17 cellular contexts compared by ENCODE assay signal in the genomic region with DNA sequence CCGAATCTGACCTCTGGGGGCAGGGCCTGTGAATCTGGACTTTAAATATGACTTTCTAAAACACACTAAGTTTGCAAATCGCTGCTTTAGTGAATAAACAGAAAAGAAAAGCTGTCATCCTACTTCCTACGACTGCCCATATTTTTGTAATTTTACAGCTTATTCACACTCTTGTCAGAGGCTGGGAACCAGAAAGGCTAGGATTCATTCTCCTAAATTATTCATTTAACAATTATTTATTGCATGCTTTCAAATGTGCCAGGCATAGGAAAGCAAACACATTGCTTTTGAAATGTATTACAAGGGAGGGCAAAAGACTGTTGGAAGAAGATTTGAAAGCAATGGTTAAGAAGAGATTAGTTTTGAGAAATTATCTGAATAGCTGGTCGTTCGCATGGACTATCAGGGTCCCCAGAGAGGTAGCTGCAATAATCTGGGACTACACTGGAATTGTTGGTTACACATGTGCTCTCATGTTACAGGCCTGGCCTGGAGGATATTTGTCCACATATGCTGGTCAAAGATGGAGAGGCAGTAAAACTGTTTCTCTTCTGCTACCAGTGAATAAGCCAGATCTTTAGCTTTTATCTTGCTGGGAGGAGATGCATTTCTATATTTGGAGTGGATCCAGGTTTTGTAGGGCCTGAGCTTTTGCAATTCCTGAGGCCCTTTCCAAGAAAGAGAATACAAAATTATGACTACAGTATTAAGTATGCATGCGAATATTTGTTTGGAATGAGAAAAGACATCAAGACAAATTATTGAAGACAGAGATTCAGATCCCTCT. TPM values are rescaled to one million over a fixed set of nuclear protein-coding genes. Genes with fewer than 3 reads are reported as not detected.
DNase-seq lines count a peak whose midpoint lies in the region; ATAC-seq and TF ChIP-seq lines count a peak whose summit lies in the region.
"Had no signal": no experiment of that assay in that cellular context is flagged by ENCODE, and none has a peak within 500 bp of the region (broad histone marks: within the 10 kb centered on the region; RNA-seq: fewer than 3 reads in every experiment).

No MANE protein-coding gene starts in this region.

- H3K4me1 ChIP-seq in A673 (ENCODE audit: insufficient read depth, low read length, poor library complexity, severe bottlenecking), result peaks cover 4% of the 10 kb centered on the region
- no peaks in the 10 kb centered on the region for H3K4me1 ChIP-seq in left lung

- POLR2A ChIA-PET in A673 (lab: Charles Lee; ENCODE audit: low non-redundant PET), result interaction anchor here (0.5 kb wide), 1 partner anchor 21 kb away, joined by 3 read pairs; no protein-coding TSS in a partner anchor

- peak; percentile 41 for ATAC-seq in left lung
- ATAC-seq in HG03135 (IDR thresholded peaks at IDR 0.05; ENCODE audit: unreplicated experiment), result no peak
- ATAC-seq: activated T-cell treated with anti-CD3 and anti-CD28 coated beads, Interleukin-2, amount 50 U/mL, for 4 hours; naive thymus-derived CD8-positive, alpha-beta T cell had no signal

- no TSS peak for BruUV-seq in A673 (replicated peaks; lab: Mats Ljungman, UMichigan)

- TF ChIP-seq CTCF in A673 (conservative IDR thresholded peaks at IDR 0.05; ENCODE audit: low read depth, low read length) (no peak), cardiac fibroblast (IDR thresholded peaks at IDR 0.05; ENCODE audit: low read depth, low read length) (no peak), left lung (IDR thresholded peaks at IDR 0.05) (no peak), coronary artery (IDR thresholded peaks at IDR 0.05) (no peak)

- peak overlapping the region; percentile 22 for H3K27ac ChIP-seq in A673 (ENCODE audit: low read depth, low read length, poor library complexity, severe bottlenecking)
- no peak overlapping the region for H3K27ac ChIP-seq in left lung
- peak overlapping the region in 1 of 2 donors; percentile 38 for H3K27ac ChIP-seq in coronary artery

- CTCF ChIA-PET in A673 (lab: Charles Lee), result no interaction called here

- H3K4me3 ChIP-seq in A673 (ENCODE audit: low read depth, low read length, poor library complexity, severe bottlenecking) (no peak overlapping the region), cardiac fibroblast (replicated peaks in 1 of 2; ENCODE audit: low read depth in 2 of 2, low read length in 2 of 2) (no peak overlapping the region), left lung (no peak overlapping the region), coronary artery (no peak overlapping the region)
- H3K4me3 ChIP-seq: HAP-1 had no signal

- no peak for DNase-seq in A673 (ENCODE audit: low spot score)
- DNase-seq in HS-27A (ENCODE audit: low read depth), result peak; percentile 24
- peak; percentile 86 to 95 for DNase-seq in cardiac fibroblast (ENCODE audit: low read depth in 2 of 2)
- no peak for DNase-seq in left lung
- no peak for DNase-seq in globus pallidus (ENCODE audit: low spot score)
- DNase-seq in coronary artery (ENCODE audit: low spot score), result no peak
- no peak for DNase-seq in cerebellar nuclear complex (lab: John Stamatoyannopoulos, UW)
- DNase-seq: activated T-cell treated with anti-CD3 and anti-CD28 coated beads, Interleukin-2, amount 50 U/mL, for 4 hours; AML-193; caudate nucleus; DMS53; naive thymus-derived CD8-positive, alpha-beta T cell; NCI-H187 treated with DMSO at 0.1 percent for 48 hours; NK-92 treated with Interleukin-12 subunit alpha and Interleukin-12 subunit beta, amount 100 ng/mL, for 24 hours; stimulated activated CD8-positive, alpha-beta memory T cell treated with anti-CD3 and anti-CD28 coated beads, Interleukin-4, amount 100 ng/mL, for 48 hours had no signal

- H3K9me3 ChIP-seq in A673 (ENCODE audit: low read depth, low read length, poor library complexity, severe bottlenecking) (no peaks in the 10 kb centered on the region), left lung (no peaks in the 10 kb centered on the region)
- H3K9me3 ChIP-seq: HAP-1 had no signal

- no peaks in the 10 kb centered on the region for H3K27me3 ChIP-seq in A673 (replicated peaks; ENCODE audit: insufficient read depth, low read depth, low read length, poor library complexity)
- H3K27me3 ChIP-seq in left lung, result no peaks in the 10 kb centered on the region

- intact Hi-C loops in A673 (cut with micrococcal nuclease; ENCODE audit: unreplicated experiment) (no loop called here), left lung (cut with DNase I) (no loop called here)

- H3K36me3 ChIP-seq in A673 (ENCODE audit: insufficient read depth, low read length, poor library complexity, severe bottlenecking) (no peaks in the 10 kb centered on the region), left lung (no peaks in the 10 kb centered on the region)
- H3K36me3 ChIP-seq: HAP-1 had no signal

RNA-seq across cellular contexts. Expression of gene SFPQ, which starts 29.6 kb away (rescaled TPM):
- total RNA-seq in A673 (2021), result 649 and 691 TPM in 2 replicates
- 100 to 1,000 TPM; 138 to 161 TPM for total RNA-seq in left lung

RNA-seq across cellular contexts. Expression of gene ZMYM4, which starts 46.0 kb away (rescaled TPM):
- total RNA-seq in A673 (2021), result 80.0 and 83.5 TPM in 2 replicates
- 10 to 100 TPM; 47.7 to 51.5 TPM for total RNA-seq in left lung

Comparison
In these comparisons a context has a peak if more than half of its experiments do, and no peak if none do; other contexts are left out.
1. DNase-seq: peak in HS-27A (single experiment) and cardiac fibroblast (2 of 2); none in A673 (single experiment), left lung (0 of 2), globus pallidus (single experiment), coronary artery (single experiment) and cerebellar nuclear complex (0 of 2).